In the genomic region with DNA sequence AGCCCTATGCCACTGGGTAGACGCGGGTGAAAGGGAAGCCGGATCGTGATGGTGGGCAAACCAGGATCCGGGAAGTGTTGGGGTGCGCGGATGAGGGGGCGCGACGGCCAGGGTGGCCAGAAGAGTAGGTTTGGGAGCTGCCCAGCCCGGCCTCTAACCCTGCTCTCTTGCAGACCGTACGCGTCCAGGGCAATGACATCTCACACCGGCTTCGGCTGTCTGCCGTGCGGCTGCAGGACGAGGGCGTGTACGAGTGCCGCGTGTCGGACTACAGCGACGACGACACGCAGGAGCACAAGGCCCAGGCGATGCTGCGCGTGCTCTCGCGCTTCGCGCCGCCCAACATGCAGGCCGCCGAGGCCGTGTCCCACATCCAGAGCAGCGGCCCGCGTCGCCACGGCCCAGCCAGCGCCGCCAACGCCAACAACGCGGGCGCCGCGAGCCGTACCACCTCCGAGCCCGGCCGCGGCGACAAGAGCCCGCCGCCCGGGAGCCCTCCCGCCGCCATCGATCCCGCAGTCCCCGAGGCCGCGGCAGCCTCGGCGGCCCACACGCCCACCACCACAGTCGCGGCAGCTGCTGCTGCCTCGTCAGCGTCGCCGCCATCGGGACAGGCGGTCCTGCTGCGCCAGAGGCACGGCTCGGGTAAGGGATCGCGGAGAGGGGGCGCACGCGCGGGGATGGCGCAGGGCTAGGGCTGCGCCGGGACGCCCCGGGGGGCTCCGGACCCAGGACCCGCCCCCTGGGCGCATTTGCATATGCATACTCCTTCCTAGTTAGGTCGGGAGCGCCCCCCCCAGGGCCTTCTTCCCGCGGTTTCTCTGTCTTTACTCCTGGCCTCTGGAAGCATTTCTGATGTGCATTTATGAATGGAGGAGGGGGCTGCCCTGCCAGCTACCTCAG, we compare ENCODE assay signal across 14 cellular contexts. TPM values are rescaled to one million over a fixed set of nuclear protein-coding genes. Genes with fewer than 3 reads are reported as not detected.
DNase-seq lines count a peak whose midpoint lies in the region; ATAC-seq and TF ChIP-seq lines count a peak whose summit lies in the region.
"Had no signal": no experiment of that assay in that cellular context is flagged by ENCODE, and none has a peak within 500 bp of the region (broad histone marks: within the 10 kb centered on the region; RNA-seq: fewer than 3 reads in every experiment).

No MANE protein-coding gene starts in this region.

- peak overlapping the region; percentile 77 for H3K4me3 Mint-ChIP-seq in activated naive CD8-positive, alpha-beta T cell
- no peak overlapping the region for H3K4me3 Mint-ChIP-seq in activated naive CD8-positive, alpha-beta T cell treated with anti-CD3 and anti-CD28 coated beads, Interleukin-2, amount 50 U/mL, for 24 hours
- H3K4me3 Mint-ChIP-seq in activated CD8-positive, alpha-beta T cell treated with anti-CD3 and anti-CD28 coated beads for 36 hours: peak overlapping the region; percentile 8
- peak overlapping the region; percentile 66 for H3K4me3 Mint-ChIP-seq in stimulated activated effector memory CD8-positive, alpha-beta T cell treated with anti-CD3 and anti-CD28 coated beads, Interleukin-12 subunit alpha, Interleukin-12 subunit beta, amount 100 ng/mL, for 72 hours

- H3K9me3 ChIP-seq in iPS-18c (ENCODE audit: control insufficient read depth, insufficient read depth, low read length): peaks cover 7% of the 10 kb centered on the region
- H3K9me3 ChIP-seq: mucosa of descending colon had no signal

- peaks cover 35% of the 10 kb centered on the region for H3K27me3 Mint-ChIP-seq in activated naive CD8-positive, alpha-beta T cell
- H3K27me3 Mint-ChIP-seq in activated naive CD8-positive, alpha-beta T cell treated with anti-CD3 and anti-CD28 coated beads, Interleukin-2, amount 50 U/mL, for 24 hours: peaks cover 66% of the 10 kb centered on the region
- H3K27me3 Mint-ChIP-seq in activated CD8-positive, alpha-beta T cell treated with anti-CD3 and anti-CD28 coated beads for 36 hours: peaks cover 60% of the 10 kb centered on the region

- no peaks in the 10 kb centered on the region for H3K36me3 Mint-ChIP-seq in activated naive CD8-positive, alpha-beta T cell
- H3K36me3 Mint-ChIP-seq in activated naive CD8-positive, alpha-beta T cell treated with anti-CD3 and anti-CD28 coated beads, Interleukin-2, amount 50 U/mL, for 24 hours (ENCODE audit: low read depth): no peaks in the 10 kb centered on the region
- H3K36me3 Mint-ChIP-seq in activated CD8-positive, alpha-beta T cell treated with anti-CD3 and anti-CD28 coated beads for 36 hours (ENCODE audit: low read depth): no peaks in the 10 kb centered on the region
- H3K36me3 Mint-ChIP-seq in stimulated activated effector memory CD8-positive, alpha-beta T cell treated with anti-CD3 and anti-CD28 coated beads, Interleukin-12 subunit alpha, Interleukin-12 subunit beta, amount 100 ng/mL, for 72 hours: no peaks in the 10 kb centered on the region

- peak overlapping the region; percentile 58 for H3K4me3 ChIP-seq in iPS-18c (ENCODE audit: insufficient read depth, low read depth, low read length)
- H3K4me3 ChIP-seq: mucosa of descending colon had no signal

- TF ChIP-seq CTCF in activated CD8-positive, alpha-beta T cell treated with anti-CD3 and anti-CD28 coated beads for 36 hours (IDR thresholded peaks at IDR 0.05): no peak
- TF ChIP-seq CTCF in GM20000 (IDR thresholded peaks at IDR 0.05; ENCODE audit: extremely low read depth, missing control alignments): no peak

- H3K9me3 Mint-ChIP-seq in activated naive CD8-positive, alpha-beta T cell (ENCODE audit: low read depth): no peaks in the 10 kb centered on the region
- H3K9me3 Mint-ChIP-seq in activated naive CD8-positive, alpha-beta T cell treated with anti-CD3 and anti-CD28 coated beads, Interleukin-2, amount 50 U/mL, for 24 hours: no peaks in the 10 kb centered on the region
- no peaks in the 10 kb centered on the region for H3K9me3 Mint-ChIP-seq in activated CD8-positive, alpha-beta T cell treated with anti-CD3 and anti-CD28 coated beads for 36 hours
- H3K9me3 Mint-ChIP-seq in stimulated activated effector memory CD8-positive, alpha-beta T cell treated with anti-CD3 and anti-CD28 coated beads, Interleukin-12 subunit alpha, Interleukin-12 subunit beta, amount 100 ng/mL, for 72 hours: no peaks in the 10 kb centered on the region

- CTCF ChIA-PET in activated CD8-positive, alpha-beta T cell treated with anti-CD3 and anti-CD28 coated beads for 36 hours (lab: Charles Lee): interaction anchor here (1.0 to 1.9 kb wide), 3 partner anchors 8 to 187 kb away, joined by 3 to 7 read pairs (median 5); no protein-coding TSS in a partner anchor

- H3K27ac Mint-ChIP-seq in activated naive CD8-positive, alpha-beta T cell: no peak overlapping the region
- no peak overlapping the region for H3K27ac Mint-ChIP-seq in activated naive CD8-positive, alpha-beta T cell treated with anti-CD3 and anti-CD28 coated beads, Interleukin-2, amount 50 U/mL, for 24 hours
- H3K27ac Mint-ChIP-seq in activated CD8-positive, alpha-beta T cell treated with anti-CD3 and anti-CD28 coated beads for 36 hours: no peak overlapping the region
- H3K27ac Mint-ChIP-seq in stimulated activated effector memory CD8-positive, alpha-beta T cell treated with anti-CD3 and anti-CD28 coated beads, Interleukin-12 subunit alpha, Interleukin-12 subunit beta, amount 100 ng/mL, for 72 hours: no peak overlapping the region

- ATAC-seq in activated naive CD8-positive, alpha-beta T cell treated with anti-CD3 and anti-CD28 coated beads, Interleukin-2, amount 50 U/mL, for 24 hours: no peak
- no peak for ATAC-seq in activated CD8-positive, alpha-beta T cell treated with anti-CD3 and anti-CD28 coated beads for 36 hours
- ATAC-seq in stimulated activated effector memory CD8-positive, alpha-beta T cell treated with anti-CD3 and anti-CD28 coated beads, Interleukin-12 subunit alpha, Interleukin-12 subunit beta, amount 100 ng/mL, for 72 hours: no peak
- no peak for ATAC-seq in HG02678 (IDR thresholded peaks at IDR 0.05; ENCODE audit: unreplicated experiment)
- ATAC-seq: mucosa of descending colon, Panc1 had no signal

- H3K4me1 Mint-ChIP-seq in activated naive CD8-positive, alpha-beta T cell (ENCODE audit: low read depth): peaks cover 21% of the 10 kb centered on the region
- H3K4me1 Mint-ChIP-seq in activated naive CD8-positive, alpha-beta T cell treated with anti-CD3 and anti-CD28 coated beads, Interleukin-2, amount 50 U/mL, for 24 hours: peaks cover 30% of the 10 kb centered on the region
- peaks cover 26% of the 10 kb centered on the region for H3K4me1 Mint-ChIP-seq in activated CD8-positive, alpha-beta T cell treated with anti-CD3 and anti-CD28 coated beads for 36 hours (ENCODE audit: low read depth)
- peaks cover 32% of the 10 kb centered on the region for H3K4me1 Mint-ChIP-seq in stimulated activated effector memory CD8-positive, alpha-beta T cell treated with anti-CD3 and anti-CD28 coated beads, Interleukin-12 subunit alpha, Interleukin-12 subunit beta, amount 100 ng/mL, for 72 hours

- POLR2A ChIA-PET in activated CD8-positive, alpha-beta T cell treated with anti-CD3 and anti-CD28 coated beads for 36 hours (lab: Charles Lee): no interaction called here

- intact Hi-C loops in activated CD8-positive, alpha-beta T cell treated with anti-CD3 and anti-CD28 coated beads for 36 hours (cut with micrococcal nuclease): loop anchor here (5.0 kb wide), 1 partner anchor 57 kb away; no protein-coding TSS in a partner anchor

- no peak for DNase-seq in activated naive CD8-positive, alpha-beta T cell treated with anti-CD3 and anti-CD28 coated beads, Interleukin-2, amount 50 U/mL, for 24 hours
- DNase-seq in activated CD8-positive, alpha-beta T cell treated with anti-CD3 and anti-CD28 coated beads for 36 hours: no peak
- DNase-seq in stimulated activated effector memory CD8-positive, alpha-beta T cell treated with anti-CD3 and anti-CD28 coated beads, Interleukin-12 subunit alpha, Interleukin-12 subunit beta, amount 100 ng/mL, for 72 hours (ENCODE audit: low spot score in 2 of 2): no peak
- DNase-seq in GM20000 (ENCODE audit: low spot score) (no peak), putamen (ENCODE audit: low spot score) (no peak)
- DNase-seq: brain microvascular endothelial cell, GDM1, MM.1S, mucosa of descending colon, T1000 had no signal

RNA-seq across cellular contexts. Expression of gene VSTM2B, which starts 4.1 kb away (rescaled TPM):
- not detected for total RNA-seq in activated CD8-positive, alpha-beta T cell treated with anti-CD3 and anti-CD28 coated beads for 36 hours
